ENCODE assay signal across 8 cellular contexts in genomic region chrX:20265221-20265725, GRCh38. TPM values are rescaled to one million over a fixed set of nuclear protein-coding genes. Genes with fewer than 3 reads are reported as not detected.
DNase-seq lines count a peak whose midpoint lies in the region; ATAC-seq lines count a peak whose summit lies in the region.

No MANE protein-coding gene starts in this region.

- H3K4me1 ChIP-seq in esophagus (ENCODE audit: control insufficient read depth in 2 of 2, insufficient read depth in 2 of 2, low read length in 1 of 2), result no peaks in the 10 kb centered on the region

- peak overlapping the region; percentile 60 to 63 for H3K4me3 ChIP-seq in esophagus (ENCODE audit: low read depth in 1 of 2, low read length in 2 of 2)

- peak overlapping the region; percentile 90 to 100 (median 96) for H3K4me3 Mint-ChIP-seq in naive B cell
- peak overlapping the region; percentile 82 to 91 for H3K4me3 Mint-ChIP-seq in stimulated activated naive CD8-positive, alpha-beta T cell treated with anti-CD3 and anti-CD28 coated beads, Interleukin-15, amount 100 ng/mL, for 72 hours

- 1 to 19% methylated on average over 26 of the region's 26 CpGs for WGBS in esophagus, 2 donors

- H3K27ac Mint-ChIP-seq in naive B cell, result peak overlapping the region; percentile 79 to 98 (median 95)
- H3K27ac Mint-ChIP-seq in stimulated activated naive CD8-positive, alpha-beta T cell treated with anti-CD3 and anti-CD28 coated beads, Interleukin-15, amount 100 ng/mL, for 72 hours, result peak overlapping the region; percentile 95 to 98

- H3K4me1 Mint-ChIP-seq in naive B cell, result peaks cover 7 to 28% (median 20%) of the 10 kb centered on the region in 3 donors
- peaks cover 25% of the 10 kb centered on the region for H3K4me1 Mint-ChIP-seq in stimulated activated naive CD8-positive, alpha-beta T cell treated with anti-CD3 and anti-CD28 coated beads, Interleukin-15, amount 100 ng/mL, for 72 hours

- H3K27ac ChIP-seq in esophagus (ENCODE audit: low read depth in 2 of 2, low read length in 1 of 2), result peak overlapping the region; percentile 86 to 92

- ATAC-seq in HG02973 (IDR thresholded peaks at IDR 0.05; ENCODE audit: unreplicated experiment) (peak; percentile 48), naive B cell (ENCODE audit: low read depth in 2 of 2) (peak; percentile 19 to 30)
- peak; percentile 83 for ATAC-seq in stimulated activated naive CD8-positive, alpha-beta T cell treated with anti-CD3 and anti-CD28 coated beads, Interleukin-15, amount 100 ng/mL, for 72 hours

- no peaks in the 10 kb centered on the region for H3K27me3 ChIP-seq in esophagus (ENCODE audit: control insufficient read depth in 1 of 2, insufficient read depth in 2 of 2, low read length in 2 of 2)

- DNase-seq in NCI-H345 (lab: John Stamatoyannopoulos, UW) (peak; percentile 39), NCI-H345 treated with DMSO at 0.1 percent for 48 hours (lab: John Stamatoyannopoulos, UW; ENCODE audit: unreplicated experiment) (no peak), NCI-H526 treated with DMSO at 0.1 percent for 48 hours (lab: John Stamatoyannopoulos, UW) (peak; percentile 3), activated T-cell treated with anti-CD3 and anti-CD28 coated beads for 1 hour (ENCODE audit: low read depth) (peak; percentile 35), naive B cell (peak; percentile 41)
- DNase-seq in stimulated activated naive CD8-positive, alpha-beta T cell treated with anti-CD3 and anti-CD28 coated beads, Interleukin-15, amount 100 ng/mL, for 72 hours, result peak; percentile 75 to 87

- peaks cover 0 to 2% (median 0%) of the 10 kb centered on the region in 7 donors for H3K9me3 Mint-ChIP-seq in naive B cell
- H3K9me3 Mint-ChIP-seq in stimulated activated naive CD8-positive, alpha-beta T cell treated with anti-CD3 and anti-CD28 coated beads, Interleukin-15, amount 100 ng/mL, for 72 hours, result no peaks in the 10 kb centered on the region

- no peaks in the 10 kb centered on the region for H3K9me3 ChIP-seq in esophagus (ENCODE audit: control insufficient read depth in 2 of 2, insufficient read depth in 1 of 2, low read depth in 1 of 2, low read length in 1 of 2)

- H3K36me3 ChIP-seq in esophagus (ENCODE audit: control insufficient read depth in 2 of 2, insufficient read depth in 2 of 2, low read length in 1 of 2), result no peaks in the 10 kb centered on the region

- H3K27me3 Mint-ChIP-seq in naive B cell, result no peaks in the 10 kb centered on the region
- H3K27me3 Mint-ChIP-seq in stimulated activated naive CD8-positive, alpha-beta T cell treated with anti-CD3 and anti-CD28 coated beads, Interleukin-15, amount 100 ng/mL, for 72 hours, result no peaks in the 10 kb centered on the region

- peaks cover 0 to 4% of the 10 kb centered on the region in 2 donors for H3K36me3 Mint-ChIP-seq in naive B cell

RNA-seq across cellular contexts. Expression of gene RPS6KA3, which starts 1.4 kb away (rescaled TPM):
- 1 to 10 TPM; 4.9 to 8.4 TPM for polyA plus RNA-seq in esophagus
- 10 to 100 TPM; 12.2 to 36.8 (median 25.3) TPM for polyA plus RNA-seq in naive B cell (ENCODE audit: low read depth in 6 of 6)

Comparison
In these comparisons a context has a peak if more than half of its experiments do, and no peak if none do; other contexts are left out.
1. ATAC-seq: peak in every context shown above with its lines; median percentile 83 in stimulated activated naive CD8-positive, alpha-beta T cell treated with anti-CD3 and anti-CD28 coated beads, Interleukin-15, amount 100 ng/mL, for 72 hours; 48 in HG02973; 24 in naive B cell.